In the genomic region with DNA sequence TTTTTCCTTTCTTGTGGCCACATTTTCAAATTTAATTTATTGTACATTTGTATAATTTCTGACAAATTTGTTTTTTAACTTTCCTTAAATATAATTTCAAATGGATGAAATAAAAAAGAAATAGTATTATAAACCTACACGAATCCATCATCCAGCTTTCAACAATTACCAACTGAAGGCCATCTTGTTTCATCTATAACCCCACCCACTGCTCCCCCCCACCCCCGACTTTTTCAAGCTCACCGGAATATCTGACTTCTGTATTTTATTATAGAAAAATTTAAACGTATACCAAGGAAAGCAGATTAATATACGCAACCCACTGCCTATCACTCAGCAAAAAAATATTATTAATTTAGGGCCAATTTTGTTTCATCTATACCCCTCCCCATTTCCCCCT, we compare ENCODE assay signal across 10 cellular contexts. TPM values are rescaled to one million over a fixed set of nuclear protein-coding genes. Genes with fewer than 3 reads are reported as not detected.
DNase-seq lines count a peak whose midpoint lies in the region; ATAC-seq and TF ChIP-seq lines count a peak whose summit lies in the region.
"Had no signal": no experiment of that assay in that cellular context is flagged by ENCODE, and none has a peak within 500 bp of the region (broad histone marks: within the 10 kb centered on the region; RNA-seq: fewer than 3 reads in every experiment).

No MANE protein-coding gene starts in this region.

- H3K14ac ChIP-seq in mesenchymal stem cell (ENCODE audit: low read length in 2 of 2): no peak overlapping the region

- H2AK5ac ChIP-seq in mesenchymal stem cell (ENCODE audit: low read length, severe bottlenecking): no peak overlapping the region

- H2BK15ac ChIP-seq in mesenchymal stem cell (ENCODE audit: low read depth, poor library complexity, severe bottlenecking): no peak overlapping the region

- no peak overlapping the region for H3K4me2 ChIP-seq in mesenchymal stem cell (ENCODE audit: low read length, poor library complexity, severe bottlenecking)

- no peak overlapping the region for H2AFZ ChIP-seq in mesenchymal stem cell (ENCODE audit: low read depth, low read length)

- H3K36me3 ChIP-seq in BE2C (peaks cover 38% of the 10 kb centered on the region), adrenal gland (replicated peaks in 1 of 2) (peaks cover 0 to 21% of the 10 kb centered on the region in 2 donors), mesenchymal stem cell (ENCODE audit: control insufficient read depth in 1 of 2, insufficient read depth in 2 of 2, low read depth in 1 of 2, low read length in 2 of 2) (peaks cover 0 to 43% of the 10 kb centered on the region in 2 experiments)

- TF ChIP-seq POLR2A in adrenal gland (IDR thresholded peaks at IDR 0.05): no peak
- TF ChIP-seq POLR2A in GM18505 (IDR thresholded peaks at IDR 0.05; ENCODE audit: borderline replicate concordance, extremely low read depth, insufficient read depth, insufficient read length): no peak

- H3K27ac ChIP-seq in adrenal gland (peak overlapping the region in 3 of 5 donors; percentile 71 to 99 (median 97)), mesenchymal stem cell (ENCODE audit: low read length, poor library complexity, severe bottlenecking) (no peak overlapping the region)

- intact Hi-C loops in adrenal gland (cut with DNase I): no loop called here

- TF ChIP-seq CTCF in BE2C (IDR thresholded peaks at IDR 0.05; ENCODE audit: low read depth, low read length): no peak
- no peak for TF ChIP-seq CTCF in adrenal gland (IDR thresholded peaks at IDR 0.05)

- H3K9ac ChIP-seq in mesenchymal stem cell (ENCODE audit: low read length): peak overlapping the region; percentile 98

- no peak for ATAC-seq in GM18505 (IDR thresholded peaks at IDR 0.05; ENCODE audit: unreplicated experiment)

- no peaks in the 10 kb centered on the region for H3K4me1 ChIP-seq in BE2C
- peaks cover 0 to 10% of the 10 kb centered on the region in 2 donors for H3K4me1 ChIP-seq in adrenal gland (replicated peaks in 1 of 2)
- H3K4me1 ChIP-seq in mesenchymal stem cell (ENCODE audit: control insufficient read depth, insufficient read depth, low read depth, low read length): no peaks in the 10 kb centered on the region

- H3K79me1 ChIP-seq in mesenchymal stem cell (replicated peaks; ENCODE audit: low read length, poor library complexity, severe bottlenecking): no peaks in the 10 kb centered on the region

- H3K4ac ChIP-seq in mesenchymal stem cell (ENCODE audit: low read depth in 1 of 2, low read length in 2 of 2): no peak overlapping the region

- no peaks in the 10 kb centered on the region for H3K27me3 ChIP-seq in BE2C
- no peaks in the 10 kb centered on the region for H3K27me3 ChIP-seq in adrenal gland
- peaks cover 0 to 2% of the 10 kb centered on the region in 2 experiments for H3K27me3 ChIP-seq in mesenchymal stem cell (ENCODE audit: control insufficient read depth in 1 of 2, insufficient read depth in 1 of 2, low read length in 2 of 2)

- H2BK12ac ChIP-seq in mesenchymal stem cell (ENCODE audit: low read length in 2 of 2): no peak overlapping the region

- H3K18ac ChIP-seq in mesenchymal stem cell (ENCODE audit: low read depth in 1 of 2, low read length in 2 of 2): no peak overlapping the region

- no peak overlapping the region for H4K8ac ChIP-seq in mesenchymal stem cell (ENCODE audit: low read length)

- no peak for DNase-seq in BE2C
- DNase-seq in HT-29 (ENCODE audit: low spot score): peak; percentile 23
- DNase-seq in adrenal gland: no peak
- peak; percentile 32 for DNase-seq in mesenchymal stem cell
- DNase-seq in pons (ENCODE audit: low spot score): no peak
- DNase-seq in Ammon's horn (ENCODE audit: low spot score): no peak
- no peak for DNase-seq in stimulated activated CD4-positive, alpha-beta T cell treated with anti-CD3 and anti-CD28 coated beads, Interleukin-2, amount 100 ng/mL, for 48 hours
- DNase-seq: cerebellar nuclear complex had no signal

- H3K9me3 ChIP-seq in BE2C: no peaks in the 10 kb centered on the region
- no peaks in the 10 kb centered on the region for H3K9me3 ChIP-seq in adrenal gland (replicated peaks in 1 of 3)
- no peaks in the 10 kb centered on the region for H3K9me3 ChIP-seq in mesenchymal stem cell (ENCODE audit: control insufficient read depth, low read length)

- no peak overlapping the region for H3K23ac ChIP-seq in mesenchymal stem cell (ENCODE audit: low read length in 2 of 2)

- 5 to 39% (median 19%) methylated on average over 5 of the region's 5 CpGs for WGBS in adrenal gland, 4 donors
- WGBS in mesenchymal stem cell: 0% methylated on average over 1 of the region's 5 CpGs

- H4K91ac ChIP-seq in mesenchymal stem cell (ENCODE audit: low read length): no peak overlapping the region

- no peak overlapping the region for H2BK5ac ChIP-seq in mesenchymal stem cell (ENCODE audit: low read depth, low read length, poor library complexity, severe bottlenecking)

- H3K4me3 ChIP-seq in BE2C (ENCODE audit: low read depth, low read length): peak overlapping the region; percentile 96
- peak overlapping the region in 1 of 4 donors; percentile 69 for H3K4me3 ChIP-seq in adrenal gland
- H3K4me3 ChIP-seq in mesenchymal stem cell (ENCODE audit: insufficient read depth in 1 of 2, low read depth in 1 of 2, low read length in 2 of 2): peak overlapping the region in 1 of 2 experiments; percentile 84

- no peak overlapping the region for H2BK120ac ChIP-seq in mesenchymal stem cell (ENCODE audit: low read depth, low read length)

RNA-seq across cellular contexts. Expression of a gene that starts 1.1 kb away (rescaled TPM):
- polyA plus RNA-seq in BE2C (2012; ENCODE audit: insufficient read depth, insufficient read length, low read depth): 165 TPM
- 185 and 224 TPM in 2 replicates for total RNA-seq in HT-29 (2014; rRNA removed; shearing (Covaris generic))
- total RNA-seq in adrenal gland: 100 to 1,000 TPM; 225 to 625 (median 366) TPM
- 100 to 1,000 TPM; 235 to 767 (median 243) TPM for polyA plus RNA-seq in adrenal gland
- 395 TPM for polyA plus RNA-seq in mesenchymal stem cell (2013, experiment 1 of 2)
- 407 TPM for polyA plus RNA-seq in mesenchymal stem cell (2013, experiment 2 of 2)

RNA-seq across cellular contexts. Expression of a gene that starts 25.3 kb away (rescaled TPM):
- 2.7 TPM for polyA plus RNA-seq in BE2C (2012; ENCODE audit: insufficient read depth, insufficient read length, low read depth)
- total RNA-seq in HT-29 (2014; rRNA removed; shearing (Covaris generic)): not detected in 2 replicates
- under 1 TPM in 2 of 8 donors, not detected in 6; 0.34 to 0.55 TPM for total RNA-seq in adrenal gland
- under 1 TPM; 0.34 to 0.48 (median 0.46) TPM for polyA plus RNA-seq in adrenal gland
- polyA plus RNA-seq in mesenchymal stem cell (2013, experiment 1 of 2): 0.07 TPM
- not detected for polyA plus RNA-seq in mesenchymal stem cell (2013, experiment 2 of 2)
- total RNA-seq: urinary bladder had no signal
- polyA plus RNA-seq: urinary bladder had no signal

RNA-seq across cellular contexts. Expression of a gene that starts 56.6 kb away (rescaled TPM):
- 19.4 TPM for polyA plus RNA-seq in BE2C (2012; ENCODE audit: insufficient read depth, insufficient read length, low read depth)
- 5.6 and 8.4 TPM in 2 replicates for total RNA-seq in HT-29 (2014; rRNA removed; shearing (Covaris generic))
- total RNA-seq in adrenal gland: 100 to 1,000 TPM in 2 of 8 donors, 10 to 100 TPM in 6; 51.0 to 240 (median 76.7) TPM
- polyA plus RNA-seq in adrenal gland: 10 to 100 TPM; 40.2 to 81.4 (median 64.6) TPM
- 32.0 TPM for polyA plus RNA-seq in mesenchymal stem cell (2013, experiment 1 of 2)
- polyA plus RNA-seq in mesenchymal stem cell (2013, experiment 2 of 2): 31.1 TPM

Comparison
In these comparisons a context has a peak if more than half of its experiments do, and no peak if none do; other contexts are left out.
1. DNase-seq: peak in HT-29 (single experiment) and mesenchymal stem cell (single experiment); none in BE2C (single experiment), adrenal gland (0 of 7), pons (single experiment), Ammon's horn (single experiment) and stimulated activated CD4-positive, alpha-beta T cell treated with anti-CD3 and anti-CD28 coated beads, Interleukin-2, amount 100 ng/mL, for 48 hours (0 of 2).